Comparison of ENCODE assay signal across 11 cellular contexts in the genomic region with DNA sequence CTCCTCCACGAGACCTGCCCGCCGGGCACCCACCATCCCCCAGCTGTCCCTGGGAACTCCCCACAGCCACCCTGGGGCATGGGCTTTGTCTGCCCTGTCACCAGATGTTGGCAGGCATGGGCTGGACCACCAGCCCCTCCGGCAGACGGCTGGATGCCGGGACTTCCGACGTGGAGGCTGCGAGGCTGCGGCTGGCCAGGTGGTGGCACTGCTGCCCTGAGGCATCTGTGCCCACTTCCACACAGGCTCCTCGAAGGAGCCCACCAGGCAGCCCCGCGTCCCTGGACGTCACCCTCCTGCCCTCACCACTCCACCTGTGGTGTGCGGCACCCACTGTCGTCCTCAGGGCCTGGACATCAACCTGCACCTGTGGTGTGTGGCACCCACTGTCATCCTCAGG.
A peak's percentile ranks its signal among the peaks of the same experiment; 100 is the strongest.
DNase-seq lines count a peak whose midpoint lies in the region; ATAC-seq and TF ChIP-seq lines count a peak whose summit lies in the region.
"Had no signal": no experiment of that assay in that cellular context is flagged by ENCODE, and none has a peak within 500 bp of the region (broad histone marks: within the 10 kb centered on the region; RNA-seq: fewer than 3 reads in every experiment).

No MANE protein-coding gene starts in this region.

- no peak for DNase-seq in GM10248 (ENCODE audit: extremely low spot score)
- peak; percentile 12 for DNase-seq in KBM-7
- DNase-seq in activated T-cell treated with anti-CD3 and anti-CD28 coated beads, Interleukin-2, amount 50 U/mL, for 72 hours, result peak; percentile 8 to 21
- no peak for DNase-seq in G401 (ENCODE audit: low spot score)
- DNase-seq in NCI-H2171 treated with DMSO at 0.1 percent for 48 hours (lab: John Stamatoyannopoulos, UW), result no peak
- no peak for DNase-seq in suprapubic skin (ENCODE audit: low spot score in 2 of 2)
- no peak for DNase-seq in NOMO-1 (lab: John Stamatoyannopoulos, UW; ENCODE audit: unreplicated experiment in 2 of 2)
- DNase-seq: activated B cell treated with CpG ODN at 0.5 μM for 24 hours, naive B cell had no signal

- H3K27ac Mint-ChIP-seq in activated T-cell treated with anti-CD3 and anti-CD28 coated beads, Interleukin-2, amount 50 U/mL, for 72 hours, result no peak overlapping the region
- no peak overlapping the region for H3K27ac Mint-ChIP-seq in nephron
- H3K27ac Mint-ChIP-seq: activated B cell treated with CpG ODN at 0.5 μM for 24 hours, naive B cell had no signal

- no peak for TF ChIP-seq EP300 in suprapubic skin (IDR thresholded peaks at IDR 0.05)

- no peaks in the 10 kb centered on the region for H3K9me3 ChIP-seq in suprapubic skin

- H3K36me3 ChIP-seq in suprapubic skin, result no peaks in the 10 kb centered on the region
- H3K36me3 ChIP-seq: gastroesophageal sphincter had no signal

- CTCF ChIA-PET in GM10248 (lab: Yijun Ruan, JAX), result no interaction called here

- ATAC-seq in activated T-cell treated with anti-CD3 and anti-CD28 coated beads, Interleukin-2, amount 50 U/mL, for 72 hours (replicated peaks in 1 of 2), result no peak
- ATAC-seq: gastroesophageal sphincter had no signal

- no peaks in the 10 kb centered on the region for H3K9me3 Mint-ChIP-seq in activated T-cell treated with anti-CD3 and anti-CD28 coated beads, Interleukin-2, amount 50 U/mL, for 72 hours
- H3K9me3 Mint-ChIP-seq in nephron, result peaks cover 10% of the 10 kb centered on the region
- H3K9me3 Mint-ChIP-seq: activated B cell treated with CpG ODN at 0.5 μM for 24 hours had no signal

- no peak for TF ChIP-seq POLR2A in suprapubic skin (IDR thresholded peaks at IDR 0.05)

- peaks cover 5% of the 10 kb centered on the region for H3K27me3 Mint-ChIP-seq in activated T-cell treated with anti-CD3 and anti-CD28 coated beads, Interleukin-2, amount 50 U/mL, for 72 hours (ENCODE audit: low read depth)
- peaks cover 5% of the 10 kb centered on the region for H3K27me3 Mint-ChIP-seq in nephron (ENCODE audit: low read depth)
- H3K27me3 Mint-ChIP-seq: activated B cell treated with CpG ODN at 0.5 μM for 24 hours had no signal

- in situ Hi-C loops in KBM-7 (cut with MboI; ENCODE audit: low pct_unique_long_range_greater_than_20kb, low sequenced_read_pairs) (no loop called here), G401 (cut with HindIII; ENCODE audit: low sequenced_read_pairs) (no loop called here)

- H3K4me1 ChIP-seq in suprapubic skin, result no peaks in the 10 kb centered on the region
- H3K4me1 ChIP-seq: gastroesophageal sphincter had no signal

- POLR2A ChIA-PET in GM10248 (lab: Yijun Ruan, JAX), result no interaction called here

- peak; percentile 20 for TF ChIP-seq CTCF in GM10248 (IDR thresholded peaks at IDR 0.05; ENCODE audit: control extremely low read depth, extremely low read depth, low read depth, missing control alignments)
- peak; percentile 52 to 62 (median 55) for TF ChIP-seq CTCF in nephron (IDR thresholded peaks at IDR 0.05; ENCODE audit: unreplicated experiment in 3 of 3)
- TF ChIP-seq CTCF in suprapubic skin (IDR thresholded peaks at IDR 0.05), result peak in 1 of 2 donors; percentile 30

- 46% methylated on average over 2 of the region's 16 CpGs for WGBS in suprapubic skin

- H3K4me3 ChIP-seq in suprapubic skin, result no peak overlapping the region
- H3K4me3 ChIP-seq: gastroesophageal sphincter had no signal

- peaks cover 0 to 1% of the 10 kb centered on the region in 2 donors for H3K36me3 Mint-ChIP-seq in activated T-cell treated with anti-CD3 and anti-CD28 coated beads, Interleukin-2, amount 50 U/mL, for 72 hours (ENCODE audit: insufficient read depth in 2 of 2)
- H3K36me3 Mint-ChIP-seq in nephron (ENCODE audit: low read depth), result peaks cover 6% of the 10 kb centered on the region
- H3K36me3 Mint-ChIP-seq: naive B cell had no signal

- no peaks in the 10 kb centered on the region for H3K27me3 ChIP-seq in suprapubic skin

- H3K4me1 Mint-ChIP-seq in activated T-cell treated with anti-CD3 and anti-CD28 coated beads, Interleukin-2, amount 50 U/mL, for 72 hours (ENCODE audit: low read depth), result no peaks in the 10 kb centered on the region
- no peaks in the 10 kb centered on the region for H3K4me1 Mint-ChIP-seq in nephron
- H3K4me1 Mint-ChIP-seq: activated B cell treated with CpG ODN at 0.5 μM for 24 hours had no signal

- H3K27ac ChIP-seq in suprapubic skin, result no peak overlapping the region
- H3K27ac ChIP-seq: gastroesophageal sphincter had no signal

- no peak overlapping the region for H3K4me3 Mint-ChIP-seq in activated T-cell treated with anti-CD3 and anti-CD28 coated beads, Interleukin-2, amount 50 U/mL, for 72 hours
- H3K4me3 Mint-ChIP-seq in nephron, result no peak overlapping the region
- H3K4me3 Mint-ChIP-seq: activated B cell treated with CpG ODN at 0.5 μM for 24 hours had no signal

Comparison
In these comparisons a context has a peak if more than half of its experiments do, and no peak if none do; other contexts are left out.
1. DNase-seq: peak in KBM-7 (single experiment) and activated T-cell treated with anti-CD3 and anti-CD28 coated beads, Interleukin-2, amount 50 U/mL, for 72 hours (2 of 2); none in GM10248 (single experiment), G401 (single experiment), NCI-H2171 treated with DMSO at 0.1 percent for 48 hours (single experiment), suprapubic skin (0 of 2) and NOMO-1 (0 of 2).